1 cellular context compared by ENCODE assay signal in genomic region chr19:1245884-1246816, GRCh38.
TF ChIP-seq lines count a peak whose summit lies in the region.

No MANE protein-coding gene starts in this region.

TF ChIP-seq in neural cell, 6 proteins besides CTCF, POLR2A, EP300 and RAD21:
- TF ChIP-seq EZH2 (IDR thresholded peaks at IDR 0.05; ENCODE audit: borderline replicate concordance, insufficient read depth, low read length, poor library complexity, severe bottlenecking) (no peak), TAF1 (IDR thresholded peaks at IDR 0.05; ENCODE audit: low read depth) (no peak), MXI1 (conservative IDR thresholded peaks at IDR 0.05; ENCODE audit: poor library complexity, severe bottlenecking) (no peak)
